Comparison of ENCODE assay signal across 1 cellular context in the genomic region with DNA sequence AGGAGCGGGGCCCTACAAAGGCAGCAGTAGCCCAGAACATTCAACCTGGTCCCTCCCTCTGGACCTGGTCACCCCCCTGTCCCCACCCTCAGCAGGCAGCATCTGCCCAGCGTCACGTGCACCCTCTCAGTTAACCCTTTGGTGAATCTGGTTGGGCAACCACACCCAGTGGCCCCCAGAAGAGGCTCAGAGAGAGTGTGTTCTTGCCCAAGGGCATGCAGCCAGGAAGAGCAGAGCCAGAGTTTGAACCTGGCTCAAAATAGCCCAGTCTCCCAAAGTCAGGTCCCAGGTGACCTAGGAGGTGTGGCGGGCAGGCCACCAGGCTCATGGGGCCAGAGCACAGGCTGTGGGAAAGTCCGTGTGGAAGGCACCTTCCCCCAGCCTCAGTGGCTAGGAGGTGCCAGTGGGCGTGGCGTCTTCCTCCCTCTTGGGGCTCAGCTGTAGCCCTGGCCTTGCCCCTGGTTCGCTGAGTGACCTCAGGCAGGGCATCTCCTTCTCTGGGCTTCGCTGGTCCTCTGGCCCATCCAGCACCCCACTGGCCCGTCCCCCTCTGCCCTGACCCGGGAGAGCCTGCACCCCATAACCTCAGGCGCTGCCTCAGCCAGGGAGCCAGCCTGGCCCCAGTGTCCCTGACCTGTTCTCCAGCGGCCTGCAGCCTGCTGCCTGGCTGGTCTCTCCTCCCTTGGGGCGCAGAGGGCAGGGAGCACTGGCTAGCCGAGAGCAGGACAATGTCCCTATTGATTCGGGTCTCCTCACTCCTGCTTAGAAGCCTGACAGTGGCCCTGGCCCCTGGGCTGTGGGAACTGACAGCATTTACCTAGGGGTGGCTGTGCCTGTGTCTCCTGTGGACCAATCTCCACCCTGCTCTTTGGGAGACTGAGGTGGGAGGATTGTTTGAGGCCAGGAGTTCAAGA.
TF ChIP-seq lines count a peak whose summit lies in the region.

No MANE protein-coding gene starts in this region.

TF ChIP-seq in HepG2, 621 proteins besides CTCF, POLR2A, EP300 and RAD21 (continued from another document and continues in another):
- TF ChIP-seq, protein P1, sequence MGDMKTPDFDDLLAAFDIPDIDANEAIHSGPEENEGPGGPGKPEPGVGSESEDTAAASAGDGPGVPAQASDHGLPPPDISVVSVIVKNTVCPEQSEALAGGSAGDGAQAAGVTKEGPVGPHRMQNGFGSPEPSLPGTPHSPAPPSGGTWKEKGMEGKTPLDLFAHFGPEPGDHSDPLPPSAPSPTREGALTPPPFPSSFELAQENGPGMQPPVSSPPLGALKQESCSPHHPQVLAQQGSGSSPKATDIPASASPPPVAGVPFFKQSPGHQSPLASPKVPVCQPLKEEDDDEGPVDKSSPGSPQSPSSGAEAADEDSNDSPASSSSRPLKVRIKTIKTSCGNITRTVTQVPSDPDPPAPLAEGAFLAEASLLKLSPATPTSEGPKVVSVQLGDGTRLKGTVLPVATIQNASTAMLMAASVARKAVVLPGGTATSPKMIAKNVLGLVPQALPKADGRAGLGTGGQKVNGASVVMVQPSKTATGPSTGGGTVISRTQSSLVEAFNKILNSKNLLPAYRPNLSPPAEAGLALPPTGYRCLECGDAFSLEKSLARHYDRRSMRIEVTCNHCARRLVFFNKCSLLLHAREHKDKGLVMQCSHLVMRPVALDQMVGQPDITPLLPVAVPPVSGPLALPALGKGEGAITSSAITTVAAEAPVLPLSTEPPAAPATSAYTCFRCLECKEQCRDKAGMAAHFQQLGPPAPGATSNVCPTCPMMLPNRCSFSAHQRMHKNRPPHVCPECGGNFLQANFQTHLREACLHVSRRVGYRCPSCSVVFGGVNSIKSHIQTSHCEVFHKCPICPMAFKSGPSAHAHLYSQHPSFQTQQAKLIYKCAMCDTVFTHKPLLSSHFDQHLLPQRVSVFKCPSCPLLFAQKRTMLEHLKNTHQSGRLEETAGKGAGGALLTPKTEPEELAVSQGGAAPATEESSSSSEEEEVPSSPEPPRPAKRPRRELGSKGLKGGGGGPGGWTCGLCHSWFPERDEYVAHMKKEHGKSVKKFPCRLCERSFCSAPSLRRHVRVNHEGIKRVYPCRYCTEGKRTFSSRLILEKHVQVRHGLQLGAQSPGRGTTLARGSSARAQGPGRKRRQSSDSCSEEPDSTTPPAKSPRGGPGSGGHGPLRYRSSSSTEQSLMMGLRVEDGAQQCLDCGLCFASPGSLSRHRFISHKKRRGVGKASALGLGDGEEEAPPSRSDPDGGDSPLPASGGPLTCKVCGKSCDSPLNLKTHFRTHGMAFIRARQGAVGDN (CRISPR knock-in tag; IDR thresholded peaks at IDR 0.05) = peak; percentile 92
- TF ChIP-seq, protein P2, sequence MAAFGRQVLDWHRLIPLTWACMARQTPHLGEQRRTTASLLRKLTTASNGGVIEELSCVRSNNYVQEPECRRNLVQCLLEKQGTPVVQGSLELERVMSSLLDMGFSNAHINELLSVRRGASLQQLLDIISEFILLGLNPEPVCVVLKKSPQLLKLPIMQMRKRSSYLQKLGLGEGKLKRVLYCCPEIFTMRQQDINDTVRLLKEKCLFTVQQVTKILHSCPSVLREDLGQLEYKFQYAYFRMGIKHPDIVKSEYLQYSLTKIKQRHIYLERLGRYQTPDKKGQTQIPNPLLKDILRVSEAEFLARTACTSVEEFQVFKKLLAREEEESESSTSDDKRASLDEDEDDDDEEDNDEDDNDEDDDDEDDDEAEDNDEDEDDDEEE (CRISPR knock-in tag; IDR thresholded peaks at IDR 0.05) = peak; percentile 83; the same call in 1 of the 2 replicates
- TF ChIP-seq KMT2A (CRISPR knock-in tag; IDR thresholded peaks at IDR 0.05) (peak; percentile 13; the same call in 1 of the 2 replicates), ZNF468 (CRISPR knock-in tag; IDR thresholded peaks at IDR 0.05) (no peak), ZNF333 (CRISPR knock-in tag; IDR thresholded peaks at IDR 0.05; ENCODE audit: borderline replicate concordance) (0 out of 2 replicates have a peak, but pooled peaks have one; percentile 44), CHD2 (IDR thresholded peaks at IDR 0.05; ENCODE audit: low read depth, low read length) (no peak), HMG20A (CRISPR knock-in tag; IDR thresholded peaks at IDR 0.05; ENCODE audit: borderline replicate concordance) (peak; percentile 40; the same call in 1 of the 2 replicates), SIX4 (CRISPR knock-in tag; IDR thresholded peaks at IDR 0.05) (0 out of 2 replicates have a peak, but pooled peaks have one; percentile 33), NR2F2 (IDR thresholded peaks at IDR 0.05; ENCODE audit: borderline replicate concordance, low read depth) (peak; percentile 48; the same call in 1 of the 2 replicates), PHF8 (CRISPR knock-in tag; IDR thresholded peaks at IDR 0.05) (peak; percentile 56), FOXA3 (CRISPR knock-in tag; IDR thresholded peaks at IDR 0.05) (peak; percentile 82), ZNF367 (CRISPR knock-in tag; IDR thresholded peaks at IDR 0.05; ENCODE audit: borderline replicate concordance) (peak; percentile 32; the same call in 1 of the 2 replicates), KLF15 (CRISPR knock-in tag; IDR thresholded peaks at IDR 0.05; ENCODE audit: borderline replicate concordance) (0 out of 2 replicates have a peak, but pooled peaks have one; percentile 56), STAG1 (CRISPR knock-in tag; IDR thresholded peaks at IDR 0.05) (peak; percentile 35; the same call in 1 of the 2 replicates), ETV5 (CRISPR knock-in tag; IDR thresholded peaks at IDR 0.05; ENCODE audit: borderline replicate concordance) (peak; percentile 45), ZBTB42 (CRISPR knock-in tag; IDR thresholded peaks at IDR 0.05) (no peak)
- TF ChIP-seq, protein P3, sequence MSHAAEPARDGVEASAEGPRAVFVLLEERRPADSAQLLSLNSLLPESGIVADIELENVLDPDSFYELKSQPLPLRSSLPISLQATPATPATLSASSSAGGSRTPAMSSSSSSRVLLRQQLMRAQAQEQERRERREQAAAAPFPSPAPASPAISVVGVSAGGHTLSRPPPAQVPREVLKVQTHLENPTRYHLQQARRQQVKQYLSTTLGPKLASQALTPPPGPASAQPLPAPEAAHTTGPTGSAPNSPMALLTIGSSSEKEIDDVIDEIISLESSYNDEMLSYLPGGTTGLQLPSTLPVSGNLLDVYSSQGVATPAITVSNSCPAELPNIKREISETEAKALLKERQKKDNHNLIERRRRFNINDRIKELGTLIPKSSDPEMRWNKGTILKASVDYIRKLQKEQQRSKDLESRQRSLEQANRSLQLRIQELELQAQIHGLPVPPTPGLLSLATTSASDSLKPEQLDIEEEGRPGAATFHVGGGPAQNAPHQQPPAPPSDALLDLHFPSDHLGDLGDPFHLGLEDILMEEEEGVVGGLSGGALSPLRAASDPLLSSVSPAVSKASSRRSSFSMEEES (CRISPR knock-in tag; IDR thresholded peaks at IDR 0.05) = peak; percentile 92
- TF ChIP-seq, protein P4, sequence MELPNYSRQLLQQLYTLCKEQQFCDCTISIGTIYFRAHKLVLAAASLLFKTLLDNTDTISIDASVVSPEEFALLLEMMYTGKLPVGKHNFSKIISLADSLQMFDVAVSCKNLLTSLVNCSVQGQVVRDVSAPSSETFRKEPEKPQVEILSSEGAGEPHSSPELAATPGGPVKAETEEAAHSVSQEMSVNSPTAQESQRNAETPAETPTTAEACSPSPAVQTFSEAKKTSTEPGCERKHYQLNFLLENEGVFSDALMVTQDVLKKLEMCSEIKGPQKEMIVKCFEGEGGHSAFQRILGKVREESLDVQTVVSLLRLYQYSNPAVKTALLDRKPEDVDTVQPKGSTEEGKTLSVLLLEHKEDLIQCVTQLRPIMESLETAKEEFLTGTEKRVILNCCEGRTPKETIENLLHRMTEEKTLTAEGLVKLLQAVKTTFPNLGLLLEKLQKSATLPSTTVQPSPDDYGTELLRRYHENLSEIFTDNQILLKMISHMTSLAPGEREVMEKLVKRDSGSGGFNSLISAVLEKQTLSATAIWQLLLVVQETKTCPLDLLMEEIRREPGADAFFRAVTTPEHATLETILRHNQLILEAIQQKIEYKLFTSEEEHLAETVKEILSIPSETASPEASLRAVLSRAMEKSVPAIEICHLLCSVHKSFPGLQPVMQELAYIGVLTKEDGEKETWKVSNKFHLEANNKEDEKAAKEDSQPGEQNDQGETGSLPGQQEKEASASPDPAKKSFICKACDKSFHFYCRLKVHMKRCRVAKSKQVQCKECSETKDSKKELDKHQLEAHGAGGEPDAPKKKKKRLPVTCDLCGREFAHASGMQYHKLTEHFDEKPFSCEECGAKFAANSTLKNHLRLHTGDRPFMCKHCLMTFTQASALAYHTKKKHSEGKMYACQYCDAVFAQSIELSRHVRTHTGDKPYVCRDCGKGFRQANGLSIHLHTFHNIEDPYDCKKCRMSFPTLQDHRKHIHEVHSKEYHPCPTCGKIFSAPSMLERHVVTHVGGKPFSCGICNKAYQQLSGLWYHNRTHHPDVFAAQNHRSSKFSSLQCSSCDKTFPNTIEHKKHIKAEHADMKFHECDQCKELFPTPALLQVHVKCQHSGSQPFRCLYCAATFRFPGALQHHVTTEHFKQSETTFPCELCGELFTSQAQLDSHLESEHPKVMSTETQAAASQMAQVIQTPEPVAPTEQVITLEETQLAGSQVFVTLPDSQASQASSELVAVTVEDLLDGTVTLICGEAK (IDR thresholded peaks at IDR 0.05) = no peak
- TF ChIP-seq, protein P4 (CRISPR knock-in tag; IDR thresholded peaks at IDR 0.05) = peak; percentile 55
- TF ChIP-seq, protein P5, sequence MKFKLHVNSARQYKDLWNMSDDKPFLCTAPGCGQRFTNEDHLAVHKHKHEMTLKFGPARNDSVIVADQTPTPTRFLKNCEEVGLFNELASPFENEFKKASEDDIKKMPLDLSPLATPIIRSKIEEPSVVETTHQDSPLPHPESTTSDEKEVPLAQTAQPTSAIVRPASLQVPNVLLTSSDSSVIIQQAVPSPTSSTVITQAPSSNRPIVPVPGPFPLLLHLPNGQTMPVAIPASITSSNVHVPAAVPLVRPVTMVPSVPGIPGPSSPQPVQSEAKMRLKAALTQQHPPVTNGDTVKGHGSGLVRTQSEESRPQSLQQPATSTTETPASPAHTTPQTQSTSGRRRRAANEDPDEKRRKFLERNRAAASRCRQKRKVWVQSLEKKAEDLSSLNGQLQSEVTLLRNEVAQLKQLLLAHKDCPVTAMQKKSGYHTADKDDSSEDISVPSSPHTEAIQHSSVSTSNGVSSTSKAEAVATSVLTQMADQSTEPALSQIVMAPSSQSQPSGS (CRISPR knock-in tag; IDR thresholded peaks at IDR 0.05) = no peak; the same call in 1 of the 2 replicates
- TF ChIP-seq, protein P6, sequence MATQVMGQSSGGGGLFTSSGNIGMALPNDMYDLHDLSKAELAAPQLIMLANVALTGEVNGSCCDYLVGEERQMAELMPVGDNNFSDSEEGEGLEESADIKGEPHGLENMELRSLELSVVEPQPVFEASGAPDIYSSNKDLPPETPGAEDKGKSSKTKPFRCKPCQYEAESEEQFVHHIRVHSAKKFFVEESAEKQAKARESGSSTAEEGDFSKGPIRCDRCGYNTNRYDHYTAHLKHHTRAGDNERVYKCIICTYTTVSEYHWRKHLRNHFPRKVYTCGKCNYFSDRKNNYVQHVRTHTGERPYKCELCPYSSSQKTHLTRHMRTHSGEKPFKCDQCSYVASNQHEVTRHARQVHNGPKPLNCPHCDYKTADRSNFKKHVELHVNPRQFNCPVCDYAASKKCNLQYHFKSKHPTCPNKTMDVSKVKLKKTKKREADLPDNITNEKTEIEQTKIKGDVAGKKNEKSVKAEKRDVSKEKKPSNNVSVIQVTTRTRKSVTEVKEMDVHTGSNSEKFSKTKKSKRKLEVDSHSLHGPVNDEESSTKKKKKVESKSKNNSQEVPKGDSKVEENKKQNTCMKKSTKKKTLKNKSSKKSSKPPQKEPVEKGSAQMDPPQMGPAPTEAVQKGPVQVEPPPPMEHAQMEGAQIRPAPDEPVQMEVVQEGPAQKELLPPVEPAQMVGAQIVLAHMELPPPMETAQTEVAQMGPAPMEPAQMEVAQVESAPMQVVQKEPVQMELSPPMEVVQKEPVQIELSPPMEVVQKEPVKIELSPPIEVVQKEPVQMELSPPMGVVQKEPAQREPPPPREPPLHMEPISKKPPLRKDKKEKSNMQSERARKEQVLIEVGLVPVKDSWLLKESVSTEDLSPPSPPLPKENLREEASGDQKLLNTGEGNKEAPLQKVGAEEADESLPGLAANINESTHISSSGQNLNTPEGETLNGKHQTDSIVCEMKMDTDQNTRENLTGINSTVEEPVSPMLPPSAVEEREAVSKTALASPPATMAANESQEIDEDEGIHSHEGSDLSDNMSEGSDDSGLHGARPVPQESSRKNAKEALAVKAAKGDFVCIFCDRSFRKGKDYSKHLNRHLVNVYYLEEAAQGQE (IDR thresholded peaks at IDR 0.05; ENCODE audit: borderline replicate concordance in 1 of 2, low read depth in 1 of 2, low read length in 2 of 2) = no peak; a peak in 1 of 4 replicates
- TF ChIP-seq, protein P7, sequence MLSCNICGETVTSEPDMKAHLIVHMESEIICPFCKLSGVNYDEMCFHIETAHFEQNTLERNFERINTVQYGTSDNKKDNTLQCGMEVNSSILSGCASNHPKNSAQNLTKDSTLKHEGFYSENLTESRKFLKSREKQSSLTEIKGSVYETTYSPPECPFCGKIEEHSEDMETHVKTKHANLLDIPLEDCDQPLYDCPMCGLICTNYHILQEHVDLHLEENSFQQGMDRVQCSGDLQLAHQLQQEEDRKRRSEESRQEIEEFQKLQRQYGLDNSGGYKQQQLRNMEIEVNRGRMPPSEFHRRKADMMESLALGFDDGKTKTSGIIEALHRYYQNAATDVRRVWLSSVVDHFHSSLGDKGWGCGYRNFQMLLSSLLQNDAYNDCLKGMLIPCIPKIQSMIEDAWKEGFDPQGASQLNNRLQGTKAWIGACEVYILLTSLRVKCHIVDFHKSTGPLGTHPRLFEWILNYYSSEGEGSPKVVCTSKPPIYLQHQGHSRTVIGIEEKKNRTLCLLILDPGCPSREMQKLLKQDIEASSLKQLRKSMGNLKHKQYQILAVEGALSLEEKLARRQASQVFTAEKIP (CRISPR knock-in tag; IDR thresholded peaks at IDR 0.05; ENCODE audit: borderline replicate concordance) = no peak
- TF ChIP-seq, protein P8, sequence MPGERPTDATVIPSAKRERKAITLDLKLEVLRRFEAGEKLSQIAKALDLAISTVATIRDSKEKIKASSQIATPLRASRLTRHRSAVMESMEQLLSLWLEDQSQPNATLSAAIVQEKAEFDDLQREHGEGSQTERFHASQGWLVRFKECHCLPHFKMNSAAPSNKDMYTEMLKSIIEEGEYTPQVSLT (CRISPR knock-in tag; IDR thresholded peaks at IDR 0.05; ENCODE audit: borderline replicate concordance, low read depth) = no peak
